10 cellular contexts compared by ENCODE assay signal in genomic region chr10:80207768-80208385, GRCh38. TPM values are rescaled to one million over a fixed set of nuclear protein-coding genes. Genes with fewer than 3 reads are reported as not detected.
DNase-seq lines count a peak whose midpoint lies in the region; ATAC-seq and TF ChIP-seq lines count a peak whose summit lies in the region.
"Had no signal": no experiment of that assay in that cellular context is flagged by ENCODE, and none has a peak within 500 bp of the region (broad histone marks: within the 10 kb centered on the region; RNA-seq: fewer than 3 reads in every experiment).

No MANE protein-coding gene starts in this region.

- no peak for ATAC-seq in HG02884 (IDR thresholded peaks at IDR 0.05; ENCODE audit: unreplicated experiment)
- ATAC-seq: activated CD8-positive, alpha-beta T cell treated with anti-CD3 and anti-CD28 coated beads for 36 hours had no signal

- no peaks in the 10 kb centered on the region for H3K9me3 ChIP-seq in transverse colon
- H3K9me3 ChIP-seq in effector memory CD4-positive, alpha-beta T cell (ENCODE audit: control insufficient read depth, low read length), result no peaks in the 10 kb centered on the region

- H3K27ac Mint-ChIP-seq in mesothelial cell of epicardium, result peak overlapping the region; percentile 99
- H3K27ac Mint-ChIP-seq: activated CD8-positive, alpha-beta T cell treated with anti-CD3 and anti-CD28 coated beads for 36 hours had no signal

- intact Hi-C loops in transverse colon (cut with DNase I; ENCODE audit: low total_unique reads), result loop anchor here (5.0 kb wide), 1 partner anchor 51 kb away; no protein-coding TSS in a partner anchor

- no peak for TF ChIP-seq EP300 in transverse colon (IDR thresholded peaks at IDR 0.05; ENCODE audit: low read depth)

- TF ChIP-seq CTCF in coronary artery (IDR thresholded peaks at IDR 0.05) (no peak), mesothelial cell of epicardium (IDR thresholded peaks at IDR 0.05; ENCODE audit: unreplicated experiment) (no peak), transverse colon (IDR thresholded peaks at IDR 0.05) (no peak)

- DNase-seq in HuH-7.5 (ENCODE audit: low spot score) (peak; percentile 27), coronary artery (ENCODE audit: low spot score) (no peak), mesothelial cell of epicardium (ENCODE audit: low spot score in 2 of 2, unreplicated experiment in 2 of 2) (no peak), transverse colon (no peak)
- DNase-seq in effector memory CD4-positive, alpha-beta T cell, result no peak
- no peak for DNase-seq in stimulated activated CD4-positive, alpha-beta T cell treated with anti-CD3 and anti-CD28 coated beads, Interleukin-12 subunit alpha, Interleukin-12 subunit beta, amount 100 ng/mL, for 4 hours
- DNase-seq: activated CD8-positive, alpha-beta T cell treated with anti-CD3 and anti-CD28 coated beads for 36 hours; NCI-H1092 treated with DMSO at 0.1 percent for 48 hours had no signal

- 68 to 84% methylated on average over 4 to 15 of the region's 15 CpGs for WGBS in transverse colon (ENCODE audit: low coverage in 1 of 2), 2 donors

- in situ Hi-C loops in transverse colon (cut with MboI; ENCODE audit: low pct_ligation_motif_present in 1 of 4, low pct_unique_long_range_greater_than_20kb in 1 of 4, low sequenced_read_pairs in 3 of 4), result loop anchor here in 2 of 4 donors (25.0 kb wide), 2 partner anchors 146 to 846 kb away; no protein-coding TSS in a partner anchor

- H3K9me3 Mint-ChIP-seq in mesothelial cell of epicardium, result peaks cover 3% of the 10 kb centered on the region
- H3K9me3 Mint-ChIP-seq: activated CD8-positive, alpha-beta T cell treated with anti-CD3 and anti-CD28 coated beads for 36 hours had no signal

- H3K4me3 ChIP-seq in coronary artery (peak overlapping the region; percentile 66), transverse colon (peak overlapping the region in 3 of 4 donors; percentile 22 to 41 (median 38))
- H3K4me3 ChIP-seq in effector memory CD4-positive, alpha-beta T cell (ENCODE audit: insufficient read depth, low read depth, low read length, poor library complexity, severe bottlenecking), result no peak overlapping the region
- H3K4me3 ChIP-seq: cardiac muscle cell had no signal

- no peaks in the 10 kb centered on the region for H3K27me3 Mint-ChIP-seq in mesothelial cell of epicardium (ENCODE audit: low read depth)
- H3K27me3 Mint-ChIP-seq: activated CD8-positive, alpha-beta T cell treated with anti-CD3 and anti-CD28 coated beads for 36 hours had no signal

- no peaks in the 10 kb centered on the region for H3K36me3 ChIP-seq in transverse colon
- no peaks in the 10 kb centered on the region for H3K36me3 ChIP-seq in effector memory CD4-positive, alpha-beta T cell (ENCODE audit: control insufficient read depth, insufficient read depth, low read length)
- H3K36me3 ChIP-seq: cardiac muscle cell had no signal

- H3K27me3 ChIP-seq in transverse colon, result no peaks in the 10 kb centered on the region
- H3K27me3 ChIP-seq in effector memory CD4-positive, alpha-beta T cell (replicated peaks; ENCODE audit: control insufficient read depth, insufficient read depth, low read length, poor library complexity, severe bottlenecking), result no peaks in the 10 kb centered on the region
- H3K27me3 ChIP-seq: cardiac muscle cell had no signal

- peaks cover 18 to 45% (median 32%) of the 10 kb centered on the region in 4 donors for H3K4me1 ChIP-seq in transverse colon
- H3K4me1 ChIP-seq in effector memory CD4-positive, alpha-beta T cell (ENCODE audit: control insufficient read depth, insufficient read depth, low read length, poor library complexity, severe bottlenecking), result peaks cover 23% of the 10 kb centered on the region

- peak overlapping the region; percentile 70 for H3K4me3 Mint-ChIP-seq in mesothelial cell of epicardium
- H3K4me3 Mint-ChIP-seq: activated CD8-positive, alpha-beta T cell treated with anti-CD3 and anti-CD28 coated beads for 36 hours had no signal

- H3K27ac ChIP-seq in coronary artery (peak overlapping the region; percentile 91 to 100), transverse colon (peak overlapping the region; percentile 99 to 100 (median 100))
- no peak overlapping the region for H3K27ac ChIP-seq in effector memory CD4-positive, alpha-beta T cell (ENCODE audit: insufficient read depth, low read length, poor library complexity, severe bottlenecking)
- H3K27ac ChIP-seq: cardiac muscle cell had no signal

- peaks cover 70% of the 10 kb centered on the region for H3K4me1 Mint-ChIP-seq in mesothelial cell of epicardium

- peaks cover 3% of the 10 kb centered on the region for H3K36me3 Mint-ChIP-seq in mesothelial cell of epicardium

- no peak for TF ChIP-seq POLR2A in transverse colon (IDR thresholded peaks at IDR 0.05)

RNA-seq across cellular contexts. Expression of gene ANXA11, which starts 2.5 kb away (rescaled TPM):
- total RNA-seq in mesothelial cell of epicardium (215 to 238 TPM (median 226 TPM) in 3 replicates), transverse colon (100 to 1,000 TPM; 134 to 247 (median 219) TPM)
